18 cellular contexts compared by ENCODE assay signal in genomic region chr3:128320551-128321340, GRCh38.
DNase-seq lines count a peak whose midpoint lies in the region; ATAC-seq and TF ChIP-seq lines count a peak whose summit lies in the region.
"Had no signal": no experiment of that assay in that cellular context is flagged by ENCODE, and none has a peak within 500 bp of the region (broad histone marks: within the 10 kb centered on the region; RNA-seq: fewer than 3 reads in every experiment).

No MANE protein-coding gene starts in this region.

- no peak for ATAC-seq in HG03108 (IDR thresholded peaks at IDR 0.05; ENCODE audit: unreplicated experiment)
- ATAC-seq: gastroesophageal sphincter, upper lobe of right lung had no signal

- H3T11ph ChIP-seq in H9 (ENCODE audit: low read length), result no peak overlapping the region

- no peak overlapping the region for H2BK15ac ChIP-seq in H9 (ENCODE audit: low read depth, low read length)

- no peak overlapping the region for H4K5ac ChIP-seq in H9 (ENCODE audit: insufficient read length, low read depth, low read length)

- CTCF ChIA-PET in activated CD4-positive, alpha-beta T cell treated with anti-CD3 and anti-CD28 coated beads, Interleukin-2, amount 10 ng/mL, durations not matched to agents 7 days and 5 days (lab: Charles Lee), result interaction anchor here (1.0 to 1.3 kb wide), 2 partner anchors 14 to 133 kb away, joined by 3 read pairs; no protein-coding TSS in a partner anchor

- DNase-seq in activated CD4-positive, alpha-beta T cell treated with anti-CD3 and anti-CD28 coated beads, Interleukin-2, amount 10 ng/mL, durations not matched to agents 7 days and 5 days, result no peak
- DNase-seq in activated CD4-positive, alpha-beta T cell treated with anti-CD3 and anti-CD28 coated beads, Interleukin-2, amount 50 U/mL, for 1 hour, result no peak
- DNase-seq in H9, result peak; percentile 10
- peak; percentile 53 for DNase-seq in cerebellar cortex (ENCODE audit: low spot score)
- peak; percentile 37 for DNase-seq in sigmoid colon
- DNase-seq in T1000 (lab: John Stamatoyannopoulos, UW), result no peak
- DNase-seq in SW 1271 (lab: John Stamatoyannopoulos, UW), result no peak
- DNase-seq: activated CD8-positive, alpha-beta memory T cell treated with anti-CD3 and anti-CD28 coated beads, Interleukin-2, amount 50 U/mL, for 4 hours; amniotic stem cell; left ventricle myocardium inferior; MV-4-11; NCI-H2171 treated with DMSO at 0.1 percent for 48 hours; stimulated activated CD4-positive, alpha-beta T cell treated with anti-CD3 and anti-CD28 coated beads, Interleukin-4, amount 100 ng/mL, for 4 hours; upper lobe of right lung had no signal

- H3K36me3 ChIP-seq in sigmoid colon, result peaks cover 0 to 8% (median 0%) of the 10 kb centered on the region in 4 donors
- H3K36me3 ChIP-seq: upper lobe of right lung had no signal

- no peak overlapping the region for H2AFZ ChIP-seq in H9 (ENCODE audit: low read length)

- TF ChIP-seq EP300 in sigmoid colon (IDR thresholded peaks at IDR 0.05), result no peak

- H3K79me2 ChIP-seq in H9 (ENCODE audit: insufficient read depth, low read length), result no peaks in the 10 kb centered on the region

- H3K23me2 ChIP-seq in H9 (ENCODE audit: insufficient read length, low read depth, low read length, poor library complexity, severe bottlenecking), result no peaks in the 10 kb centered on the region

- no peaks in the 10 kb centered on the region for H3K9me3 Mint-ChIP-seq in activated CD4-positive, alpha-beta T cell treated with anti-CD3 and anti-CD28 coated beads, Interleukin-2, amount 10 ng/mL, durations not matched to agents 7 days and 5 days
- H3K9me3 Mint-ChIP-seq in H9, result no peaks in the 10 kb centered on the region
- H3K9me3 Mint-ChIP-seq: T-helper 1 cell treated with Interleukin-12 subunit alpha and Interleukin-12 subunit beta and Interleukin-4 antibody, amounts not matched to agents 30 μg/mL and 1 μg/mL, for 36 hours had no signal

- no CpG with 5 or more reads among the region's 8 CpGs for WGBS in H9 (ENCODE audit: extremely low coverage, insufficient read length, low lambda C conversion rate)
- 88 to 93% methylated on average over 8 of the region's 8 CpGs for WGBS in sigmoid colon, 2 donors

- H4K91ac ChIP-seq in H9 (ENCODE audit: insufficient read length, low read depth, low read length), result no peak overlapping the region

- H3K9ac ChIP-seq in H9 (ENCODE audit: extremely low read depth, insufficient read length, low read length), result no peak overlapping the region

- H3K14ac ChIP-seq in H9 (ENCODE audit: insufficient read depth, low read length), result no peak overlapping the region; the same call in 1 of the 2 replicates

- POLR2A ChIA-PET in activated CD4-positive, alpha-beta T cell treated with anti-CD3 and anti-CD28 coated beads, Interleukin-2, amount 10 ng/mL, durations not matched to agents 7 days and 5 days (lab: Charles Lee), result interaction anchor here (0.6 kb wide), 1 partner anchor 51 kb away, joined by 3 read pairs; no protein-coding TSS in a partner anchor

- no peak overlapping the region for H3K27ac ChIP-seq in H9 (ENCODE audit: insufficient read length, low read depth, low read length)
- no peak overlapping the region for H3K27ac ChIP-seq in sigmoid colon
- H3K27ac ChIP-seq: gastroesophageal sphincter, left ventricle myocardium inferior, skin epidermis, upper lobe of right lung had no signal

- no peak overlapping the region for H2BK20ac ChIP-seq in H9 (ENCODE audit: low read depth, low read length, poor library complexity, severe bottlenecking)

- peak overlapping the region; percentile 13 for H3K27ac Mint-ChIP-seq in activated CD4-positive, alpha-beta T cell treated with anti-CD3 and anti-CD28 coated beads, Interleukin-2, amount 10 ng/mL, durations not matched to agents 7 days and 5 days
- peak overlapping the region in 2 of 3 experiments; percentile 78 to 81; a peak in 3 of 7 replicates for H3K27ac Mint-ChIP-seq in H9
- H3K27ac Mint-ChIP-seq: T-helper 1 cell treated with Interleukin-12 subunit alpha and Interleukin-12 subunit beta and Interleukin-4 antibody, amounts not matched to agents 30 μg/mL and 1 μg/mL, for 36 hours had no signal

- no peak overlapping the region for H3K4me2 ChIP-seq in H9 (ENCODE audit: insufficient read depth, insufficient read length, low read length)

- TF ChIP-seq CTCF in H9 (conservative IDR thresholded peaks at IDR 0.05) (no peak), sigmoid colon (IDR thresholded peaks at IDR 0.05) (no peak)

- no peaks in the 10 kb centered on the region for H3K27me3 Mint-ChIP-seq in activated CD4-positive, alpha-beta T cell treated with anti-CD3 and anti-CD28 coated beads, Interleukin-2, amount 10 ng/mL, durations not matched to agents 7 days and 5 days
- no peaks in the 10 kb centered on the region; the same call in 1 of the 2 replicates for H3K27me3 Mint-ChIP-seq in H9 (ENCODE audit: low read depth)

- H3K9me3 ChIP-seq in H9 (ENCODE audit: control insufficient read depth, low read depth, low read length) (no peaks in the 10 kb centered on the region), sigmoid colon (no peaks in the 10 kb centered on the region)
- H3K9me3 ChIP-seq: gastroesophageal sphincter, left ventricle myocardium inferior, upper lobe of right lung had no signal

- peaks cover 18% of the 10 kb centered on the region for H3K4me1 Mint-ChIP-seq in activated CD4-positive, alpha-beta T cell treated with anti-CD3 and anti-CD28 coated beads, Interleukin-2, amount 10 ng/mL, durations not matched to agents 7 days and 5 days
- H3K4me1 Mint-ChIP-seq in H9, result peaks cover 2 to 9% of the 10 kb centered on the region in 2 experiments; a peak in 2 of 4 replicates

- H3K18ac ChIP-seq in H9 (ENCODE audit: insufficient read length, low read depth, low read length), result no peak overlapping the region

- no peak overlapping the region for H4K8ac ChIP-seq in H9 (replicated peaks; ENCODE audit: insufficient read length, low read depth, low read length)

- H2AK5ac ChIP-seq in H9 (ENCODE audit: insufficient read length, low read length), result no peak overlapping the region

- H3K36me3 Mint-ChIP-seq in activated CD4-positive, alpha-beta T cell treated with anti-CD3 and anti-CD28 coated beads, Interleukin-2, amount 10 ng/mL, durations not matched to agents 7 days and 5 days (ENCODE audit: low read depth), result no peaks in the 10 kb centered on the region
- H3K36me3 Mint-ChIP-seq in H9 (ENCODE audit: insufficient read depth in 1 of 3, low read depth in 3 of 3), result no peaks in the 10 kb centered on the region; a peak in 2 of 7 replicates

- TF ChIP-seq POLR2A in sigmoid colon (IDR thresholded peaks at IDR 0.05), result no peak

- H3K27me3 ChIP-seq in H9 (ENCODE audit: insufficient read depth, low read length) (no peaks in the 10 kb centered on the region), sigmoid colon (no peaks in the 10 kb centered on the region)
- H3K27me3 ChIP-seq: gastroesophageal sphincter, upper lobe of right lung had no signal

- H2BK12ac ChIP-seq in H9 (ENCODE audit: insufficient read length, low read depth, low read length), result no peak overlapping the region

- H3K56ac ChIP-seq in H9 (ENCODE audit: insufficient read length, low read depth, low read length), result no peak overlapping the region

- H3K79me1 ChIP-seq in H9 (ENCODE audit: insufficient read depth, low read depth, low read length, poor library complexity, severe bottlenecking), result no peaks in the 10 kb centered on the region

- intact Hi-C loops in sigmoid colon (cut with DNase I), result no loop called here

- H2BK5ac ChIP-seq in H9 (ENCODE audit: insufficient read length, low read length), result no peak overlapping the region

- no peaks in the 10 kb centered on the region for H3K4me1 ChIP-seq in H9 (ENCODE audit: insufficient read depth, low read length)
- H3K4me1 ChIP-seq in sigmoid colon, result peaks cover 0 to 16% (median 6%) of the 10 kb centered on the region in 4 donors
- H3K4me1 ChIP-seq: upper lobe of right lung had no signal

- no peak overlapping the region for H3K23ac ChIP-seq in H9 (ENCODE audit: insufficient read length, low read depth, low read length)

- no peak overlapping the region for H3K4me3 ChIP-seq in sigmoid colon
- H3K4me3 ChIP-seq: gastroesophageal sphincter, left ventricle myocardium inferior, skin epidermis, upper lobe of right lung had no signal

- no peak overlapping the region for H2BK120ac ChIP-seq in H9 (ENCODE audit: low read depth, low read length, poor library complexity, severe bottlenecking)

- peaks cover 2% of the 10 kb centered on the region for H4K20me1 ChIP-seq in H9 (ENCODE audit: control insufficient read depth, insufficient read depth, insufficient read length)

- no peak overlapping the region for H3K4me3 Mint-ChIP-seq in activated CD4-positive, alpha-beta T cell treated with anti-CD3 and anti-CD28 coated beads, Interleukin-2, amount 10 ng/mL, durations not matched to agents 7 days and 5 days
- no peak overlapping the region for H3K4me3 Mint-ChIP-seq in H9
- H3K4me3 Mint-ChIP-seq: T-helper 1 cell treated with Interleukin-12 subunit alpha and Interleukin-12 subunit beta and Interleukin-4 antibody, amounts not matched to agents 30 μg/mL and 1 μg/mL, for 36 hours had no signal

- no peak overlapping the region for H3K4ac ChIP-seq in H9 (ENCODE audit: low read depth, low read length)

Comparison
In these comparisons a context has a peak if more than half of its experiments do, and no peak if none do; other contexts are left out.
1. DNase-seq: peak in H9 (single experiment), cerebellar cortex (single experiment) and sigmoid colon (single experiment); none in activated CD4-positive, alpha-beta T cell treated with anti-CD3 and anti-CD28 coated beads, Interleukin-2, amount 10 ng/mL, durations not matched to agents 7 days and 5 days (single experiment), activated CD4-positive, alpha-beta T cell treated with anti-CD3 and anti-CD28 coated beads, Interleukin-2, amount 50 U/mL, for 1 hour (single experiment), T1000 (single experiment) and SW 1271 (0 of 2).